ENCODE assay signal across 8 cellular contexts in the genomic region with DNA sequence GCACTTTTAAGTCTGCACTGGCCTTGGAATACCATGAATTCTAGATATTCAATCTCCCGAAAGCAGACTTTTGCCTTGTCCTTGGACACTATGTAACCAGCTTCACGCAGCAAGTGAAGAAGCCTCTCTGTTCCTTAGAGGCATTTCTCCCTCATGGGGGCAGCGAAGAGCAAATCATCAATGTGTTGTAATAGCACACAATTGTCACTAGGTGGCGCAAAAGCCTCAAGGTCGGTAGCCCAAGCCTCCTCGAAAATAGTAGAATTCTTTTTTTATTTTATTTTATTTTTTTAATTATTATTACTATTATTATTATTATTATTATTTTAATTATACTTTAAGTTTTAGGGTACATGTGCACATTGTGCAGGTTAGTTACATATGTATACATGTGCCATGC.
DNase-seq lines count a peak whose midpoint lies in the region; FAIRE-seq and TF ChIP-seq lines count a peak whose summit lies in the region.
"Not testable (repeated sequence)": the region's sequence is repeated elsewhere in the genome, so short reads cannot be mapped to it uniquely, and the experiment has no call there.

No MANE protein-coding gene starts in this region.

- not testable (repeated sequence) for H3K36me3 ChIP-seq in CD4-positive, alpha-beta memory T cell (ENCODE audit: insufficient read depth, low read length); kidney (ENCODE audit: control insufficient read depth in 1 of 2, insufficient read depth in 2 of 2, low read length in 2 of 2)

- not testable (repeated sequence) for H3K27me3 ChIP-seq in CD4-positive, alpha-beta memory T cell (ENCODE audit: insufficient read depth, low read length); HL-60 (ENCODE audit: insufficient read depth, poor library complexity, severe bottlenecking)

- not testable (repeated sequence) for H3K27ac ChIP-seq in CD4-positive, alpha-beta memory T cell (ENCODE audit: low read depth, low read length); HL-60 (replicated peaks); kidney (ENCODE audit: low read depth in 2 of 2, low read length in 2 of 2)

- not testable (repeated sequence) for H3K36me3 Mint-ChIP-seq in CD4-positive, alpha-beta memory T cell

- peak in 4 of 5 donors; percentile 54 to 58 (median 55) for DNase-seq in CD4-positive, alpha-beta memory T cell
- peak; percentile 10 for DNase-seq in GM19238 (ENCODE audit: insufficient read length, low spot score)
- peak; percentile 15 to 38 for DNase-seq in HL-60 (ENCODE audit: low read depth in 1 of 2, low spot score in 1 of 2)
- DNase-seq in NCI-H69 (lab: John Stamatoyannopoulos, UW): peak; percentile 10
- peak; percentile 47 for DNase-seq in activated CD4-positive, alpha-beta T cell treated with anti-CD3 and anti-CD28 coated beads for 48 hours
- not testable (repeated sequence) for DNase-seq in kidney
- DNase-seq in stimulated activated CD4-positive, alpha-beta T cell treated with anti-CD3 and anti-CD28 coated beads, Interleukin-2, amount 100 ng/mL, for 4 hours (ENCODE audit: low read depth): peak; percentile 29

- H3K9me3 ChIP-seq in CD4-positive, alpha-beta memory T cell (ENCODE audit: control insufficient read depth in 1 of 2, low read length in 2 of 2); kidney (ENCODE audit: control insufficient read depth in 1 of 2, low read length in 2 of 2): not testable (repeated sequence)

- H3K9me3 Mint-ChIP-seq in CD4-positive, alpha-beta memory T cell: not testable (repeated sequence)

- POLR2A ChIA-PET in CD4-positive, alpha-beta memory T cell (lab: Charles Lee; ENCODE audit: partially characterized antibody): not testable (repeated sequence)

- not testable (repeated sequence) for H3K4me3 Mint-ChIP-seq in CD4-positive, alpha-beta memory T cell

- CTCF ChIA-PET in CD4-positive, alpha-beta memory T cell (lab: Charles Lee; ENCODE audit: partially characterized antibody): interaction anchor here (0.6 to 2.1 kb wide), 9 partner anchors 8 to 1367 kb away, joined by 3 to 7 read pairs (median 5); partner anchors contain the start of gene YARS2

- intact Hi-C loops in CD4-positive, alpha-beta memory T cell (cut with micrococcal nuclease): loop anchor here (5.0 to 10.0 kb wide), 2 partner anchors 98 to 1366 kb away; partner anchors contain the start of genes ALG10 and YARS2
- intact Hi-C loops in kidney (cut with DNase I): loop anchor here (5.0 kb wide), 1 partner anchor 94 kb away; no protein-coding TSS in a partner anchor

- H3K27me3 Mint-ChIP-seq in CD4-positive, alpha-beta memory T cell: not testable (repeated sequence)

- FAIRE-seq in colon (lab: Jason Lieb, UNC) (peak; percentile 91), kidney (lab: Jason Lieb, UNC) (peak; percentile 97)

- not testable (repeated sequence) for H3K4me3 ChIP-seq in CD4-positive, alpha-beta memory T cell (ENCODE audit: low read length in 2 of 2); HL-60 (replicated peaks; ENCODE audit: insufficient read depth, low read length); kidney (ENCODE audit: low read length in 2 of 2)

- H3K27ac Mint-ChIP-seq in CD4-positive, alpha-beta memory T cell: not testable (repeated sequence)

- TF ChIP-seq CTCF in HL-60 (IDR thresholded peaks at IDR 0.05; ENCODE audit: insufficient read depth, low read length) (peak; percentile 71), kidney (IDR thresholded peaks at IDR 0.05; ENCODE audit: borderline replicate concordance, extremely low read depth, insufficient read depth) (peak; percentile 92)

- peaks cover 12 to 19% (median 14%) of the 10 kb centered on the region in 4 donors for H3K4me1 Mint-ChIP-seq in CD4-positive, alpha-beta memory T cell

- H3K9ac ChIP-seq in kidney (ENCODE audit: low read length in 2 of 2): not testable (repeated sequence)

- peaks cover 14% of the 10 kb centered on the region for H3K4me1 ChIP-seq in CD4-positive, alpha-beta memory T cell (ENCODE audit: insufficient read depth, low read length)
- H3K4me1 ChIP-seq in kidney (ENCODE audit: control insufficient read depth in 1 of 2, insufficient read depth in 1 of 2, low read depth in 1 of 2, low read length in 2 of 2): not testable (repeated sequence)
